Comparison of ENCODE assay signal across 15 cellular contexts in genomic region chr4:130056286-130056685, GRCh38.
"Had no signal": no experiment of that assay in that cellular context is flagged by ENCODE, and none has a peak within 500 bp of the region (broad histone marks: within the 10 kb centered on the region; RNA-seq: fewer than 3 reads in every experiment).

No MANE protein-coding gene starts in this region.

- H3K9ac ChIP-seq: neural progenitor cell had no signal

- H3K4me1 ChIP-seq: left lung, neural progenitor cell, sigmoid colon, spleen had no signal

- H3K4me3 ChIP-seq: left lung, neural progenitor cell, sigmoid colon, spleen had no signal

- H3K36me3 ChIP-seq: left lung, neural progenitor cell, sigmoid colon, spleen had no signal

- ATAC-seq: activated T-helper 17 cell treated with anti-CD3 and anti-CD28 coated beads, Interleukin-2, amount 50 U/mL, for 72 hours; left lung had no signal

- H3K27me3 ChIP-seq: left lung, neural progenitor cell, sigmoid colon, spleen had no signal

- H3K4me2 ChIP-seq: neural progenitor cell had no signal

- H3K9me3 ChIP-seq: sigmoid colon had no signal

- H2AFZ ChIP-seq: neural progenitor cell had no signal

- H3K27ac ChIP-seq: left lung, neural progenitor cell, sigmoid colon, spleen had no signal

- DNase-seq: activated CD4-positive, alpha-beta T cell treated with anti-CD3 and anti-CD28 coated beads for 1 hour; activated CD4-positive, alpha-beta T cell treated with anti-CD3 and anti-CD28 coated beads, Interleukin-2, amount 50 U/mL, for 48 hours; activated naive CD4-positive, alpha-beta T cell treated with Interleukin-2 at 50 U/mL for 16 hours; anterior cingulate cortex; cortex of kidney; effector CD8-positive, alpha-beta T cell; foreskin fibroblast; hypothalamus; kidney; left lung; mammary epithelial cell; sigmoid colon; spleen had no signal
